ENCODE assay signal across 20 cellular contexts in genomic region chr11:120167659-120168058, GRCh38. TPM values are rescaled to one million over a fixed set of nuclear protein-coding genes. Genes with fewer than 3 reads are reported as not detected.
"Had no signal": no experiment of that assay in that cellular context is flagged by ENCODE, and none has a peak within 500 bp of the region (broad histone marks: within the 10 kb centered on the region; RNA-seq: fewer than 3 reads in every experiment).

No MANE protein-coding gene starts in this region.

- H3K4me3 ChIP-seq: colonic mucosa, lower lobe of right lung had no signal

- H3K27ac ChIP-seq: brain microvascular endothelial cell, colonic mucosa, gastroesophageal sphincter, heart left ventricle, lower lobe of right lung, thoracic aorta had no signal

- H3K36me3 ChIP-seq: brain microvascular endothelial cell, colonic mucosa, gastroesophageal sphincter, heart left ventricle, lower lobe of right lung, thoracic aorta had no signal

- ATAC-seq: activated naive CD8-positive, alpha-beta T cell treated with anti-CD3 and anti-CD28 coated beads, Interleukin-2, amount 50 U/mL, for 24 hours; activated T-cell treated with anti-CD3 and anti-CD28 coated beads, Interleukin-2, amount 50 U/mL, for 4 hours; gastroesophageal sphincter; heart left ventricle; stimulated activated naive B cell treated with anti-CD40 and anti-IgM and Interleukin-4, amounts not matched to agents 10 μg/mL and 1 μg/mL and 100 μg/mL, for 72 hours had no signal

- H3K4me3 Mint-ChIP-seq: activated naive CD4-positive, alpha-beta T cell treated with anti-CD3 and anti-CD28 coated beads, Interleukin-2, amount 10 ng/mL, durations not matched to agents 7 days and 5 days; activated naive CD8-positive, alpha-beta T cell treated with anti-CD3 and anti-CD28 coated beads, Interleukin-2, amount 50 U/mL, for 24 hours; activated T-cell treated with anti-CD3 and anti-CD28 coated beads, Interleukin-2, amount 50 U/mL, for 4 hours; stimulated activated naive B cell treated with anti-CD40 and anti-IgM and Interleukin-4, amounts not matched to agents 10 μg/mL and 1 μg/mL and 100 μg/mL, for 72 hours had no signal

- FAIRE-seq: endometrium had no signal

- H3K9me3 ChIP-seq: colonic mucosa, gastroesophageal sphincter, lower lobe of right lung had no signal

- H3K9me3 Mint-ChIP-seq: activated naive CD4-positive, alpha-beta T cell treated with anti-CD3 and anti-CD28 coated beads, Interleukin-2, amount 10 ng/mL, durations not matched to agents 7 days and 5 days had no signal

- H3K27ac Mint-ChIP-seq: activated naive CD4-positive, alpha-beta T cell treated with anti-CD3 and anti-CD28 coated beads, Interleukin-2, amount 10 ng/mL, durations not matched to agents 7 days and 5 days; activated naive CD8-positive, alpha-beta T cell treated with anti-CD3 and anti-CD28 coated beads, Interleukin-2, amount 50 U/mL, for 24 hours; nephron; stimulated activated naive B cell treated with anti-CD40 and anti-IgM and Interleukin-4, amounts not matched to agents 10 μg/mL and 1 μg/mL and 100 μg/mL, for 72 hours had no signal

- DNase-seq: activated CD4-positive, alpha-beta T cell treated with anti-CD3 and anti-CD28 coated beads, Interleukin-2, amount 50 U/mL, for 1 hour; activated CD4-positive, CD25-positive, alpha-beta regulatory T cell; activated CD8-positive, alpha-beta memory T cell treated with anti-CD3 and anti-CD28 coated beads, Interleukin-2, amount 50 U/mL, for 4 hours; activated naive CD4-positive, alpha-beta T cell treated with anti-CD3 and anti-CD28 coated beads, Interleukin-2, amount 10 ng/mL, durations not matched to agents 7 days and 5 days; activated naive CD8-positive, alpha-beta T cell treated with anti-CD3 and anti-CD28 coated beads, Interleukin-2, amount 50 U/mL, for 24 hours; activated T-cell treated with anti-CD3 and anti-CD28 coated beads, Interleukin-2, amount 50 U/mL, for 4 hours; anterior cingulate cortex; brain microvascular endothelial cell; central memory CD4-positive, alpha-beta T cell; colonic mucosa; erythroblast; heart left ventricle; lower lobe of right lung; nucleus accumbens; stimulated activated naive B cell treated with anti-CD40 and anti-IgM and Interleukin-4, amounts not matched to agents 10 μg/mL and 1 μg/mL and 100 μg/mL, for 72 hours; T-helper 9 cell had no signal

- H3K36me3 Mint-ChIP-seq: activated naive CD4-positive, alpha-beta T cell treated with anti-CD3 and anti-CD28 coated beads, Interleukin-2, amount 10 ng/mL, durations not matched to agents 7 days and 5 days had no signal

RNA-seq across cellular contexts. Expression of gene TRIM29, which starts 29.7 kb away (rescaled TPM):
- total RNA-seq: activated T-cell treated with anti-CD3 and anti-CD28 coated beads, Interleukin-2, amount 50 U/mL, for 4 hours had no signal
